ENCODE assay signal across 21 cellular contexts in genomic region chr6:142342986-142343385, GRCh38.
"Had no signal": no experiment of that assay in that cellular context is flagged by ENCODE, and none has a peak within 500 bp of the region (broad histone marks: within the 10 kb centered on the region; RNA-seq: fewer than 3 reads in every experiment).

No MANE protein-coding gene starts in this region.

- H3K27ac Mint-ChIP-seq: naive thymus-derived CD8-positive, alpha-beta T cell; stimulated activated naive B cell treated with anti-CD40 and anti-IgM and Interleukin-4, amounts not matched to agents 10 μg/mL and 1 μg/mL and 100 μg/mL, for 72 hours; stimulated activated naive CD8-positive, alpha-beta T cell treated with anti-CD3 and anti-CD28 coated beads, Interleukin-15, amount 100 ng/mL, for 72 hours had no signal

- H3K4me3 Mint-ChIP-seq: naive thymus-derived CD8-positive, alpha-beta T cell; stimulated activated naive B cell treated with anti-CD40 and anti-IgM and Interleukin-4, amounts not matched to agents 10 μg/mL and 1 μg/mL and 100 μg/mL, for 72 hours; stimulated activated naive CD8-positive, alpha-beta T cell treated with anti-CD3 and anti-CD28 coated beads, Interleukin-15, amount 100 ng/mL, for 72 hours had no signal

- H3K4me1 Mint-ChIP-seq: naive thymus-derived CD8-positive, alpha-beta T cell; stimulated activated naive B cell treated with anti-CD40 and anti-IgM and Interleukin-4, amounts not matched to agents 10 μg/mL and 1 μg/mL and 100 μg/mL, for 72 hours; stimulated activated naive CD8-positive, alpha-beta T cell treated with anti-CD3 and anti-CD28 coated beads, Interleukin-15, amount 100 ng/mL, for 72 hours had no signal

- H3K27me3 Mint-ChIP-seq: stimulated activated naive B cell treated with anti-CD40 and anti-IgM and Interleukin-4, amounts not matched to agents 10 μg/mL and 1 μg/mL and 100 μg/mL, for 72 hours; stimulated activated naive CD8-positive, alpha-beta T cell treated with anti-CD3 and anti-CD28 coated beads, Interleukin-15, amount 100 ng/mL, for 72 hours had no signal

- H3K9me3 ChIP-seq: gastrocnemius medialis, mucosa of descending colon, neutrophil, testis, tibial nerve had no signal

- H3K9me3 Mint-ChIP-seq: naive thymus-derived CD8-positive, alpha-beta T cell; stimulated activated naive B cell treated with anti-CD40 and anti-IgM and Interleukin-4, amounts not matched to agents 10 μg/mL and 1 μg/mL and 100 μg/mL, for 72 hours; stimulated activated naive CD8-positive, alpha-beta T cell treated with anti-CD3 and anti-CD28 coated beads, Interleukin-15, amount 100 ng/mL, for 72 hours had no signal

- DNase-seq: cortex of kidney; dorsolateral prefrontal cortex; effector CD8-positive, alpha-beta T cell; gastrocnemius medialis; heart right ventricle; hypothalamus; islet precursor cell; mammary epithelial cell; mucosa of descending colon; naive thymus-derived CD8-positive, alpha-beta T cell; posterior cingulate gyrus; stimulated activated CD4-positive, alpha-beta T cell treated with anti-CD3 and anti-CD28 coated beads, Interleukin-2, amount 100 ng/mL, for 24 hours; stimulated activated CD4-positive, alpha-beta T cell treated with anti-CD3 and anti-CD28 coated beads, Interleukin-4, amount 100 ng/mL, for 4 hours; stimulated activated naive B cell treated with anti-CD40 and anti-IgM and Interleukin-4, amounts not matched to agents 10 μg/mL and 1 μg/mL and 100 μg/mL, for 72 hours; stimulated activated naive CD8-positive, alpha-beta T cell treated with anti-CD3 and anti-CD28 coated beads, Interleukin-15, amount 100 ng/mL, for 72 hours; testis had no signal

- H3K36me3 Mint-ChIP-seq: stimulated activated naive B cell treated with anti-CD40 and anti-IgM and Interleukin-4, amounts not matched to agents 10 μg/mL and 1 μg/mL and 100 μg/mL, for 72 hours had no signal

- ATAC-seq: esophagus mucosa; gastrocnemius medialis; heart right ventricle; left lobe of liver; mucosa of descending colon; naive thymus-derived CD8-positive, alpha-beta T cell; sciatic nerve; stimulated activated naive B cell treated with anti-CD40 and anti-IgM and Interleukin-4, amounts not matched to agents 10 μg/mL and 1 μg/mL and 100 μg/mL, for 72 hours; stimulated activated naive CD8-positive, alpha-beta T cell treated with anti-CD3 and anti-CD28 coated beads, Interleukin-15, amount 100 ng/mL, for 72 hours had no signal
